ENCODE assay signal across 22 cellular contexts in genomic region chr9:7354704-7355103, GRCh38.
"Had no signal": no experiment of that assay in that cellular context is flagged by ENCODE, and none has a peak within 500 bp of the region (broad histone marks: within the 10 kb centered on the region; RNA-seq: fewer than 3 reads in every experiment).

No MANE protein-coding gene starts in this region.

- H3K4me1 Mint-ChIP-seq: stimulated activated effector memory CD8-positive, alpha-beta T cell treated with anti-CD3 and anti-CD28 coated beads, Interleukin-12 subunit alpha, Interleukin-12 subunit beta, amount 100 ng/mL, for 72 hours; stimulated activated memory B cell treated with anti-CD40 and anti-IgM and Interleukin-4, amounts not matched to agents 10 μg/mL and 1 μg/mL and 100 μg/mL, for 72 hours; stimulated activated naive B cell treated with anti-CD40 and anti-IgM and Interleukin-4, amounts not matched to agents 10 μg/mL and 1 μg/mL and 100 μg/mL, for 72 hours had no signal

- H3K4me3 Mint-ChIP-seq: stimulated activated effector memory CD8-positive, alpha-beta T cell treated with anti-CD3 and anti-CD28 coated beads, Interleukin-12 subunit alpha, Interleukin-12 subunit beta, amount 100 ng/mL, for 72 hours; stimulated activated memory B cell treated with anti-CD40 and anti-IgM and Interleukin-4, amounts not matched to agents 10 μg/mL and 1 μg/mL and 100 μg/mL, for 72 hours; stimulated activated naive B cell treated with anti-CD40 and anti-IgM and Interleukin-4, amounts not matched to agents 10 μg/mL and 1 μg/mL and 100 μg/mL, for 72 hours; stimulated activated naive CD8-positive, alpha-beta T cell treated with anti-CD3 and anti-CD28 coated beads, Interleukin-15, Interleukin-2, amounts not matched to agents 100 ng/mL and 50 ng/mL, for 24 hours; type B pancreatic cell had no signal

- DNase-seq: stimulated activated CD4-positive, alpha-beta T cell treated with anti-CD3 and anti-CD28 coated beads, Interleukin-2, amount 100 ng/mL, for 24 hours; stimulated activated CD4-positive, alpha-beta T cell treated with anti-CD3 and anti-CD28 coated beads, Interleukin-2, amount 100 ng/mL, for 48 hours; stimulated activated CD4-positive, alpha-beta T cell treated with anti-CD3 and anti-CD28 coated beads, Interleukin-4, amount 100 ng/mL, for 1 hour; stimulated activated CD4-positive, alpha-beta T cell treated with anti-CD3 and anti-CD28 coated beads, Interleukin-4, amount 100 ng/mL, for 24 hours; stimulated activated CD4-positive, alpha-beta T cell treated with anti-CD3 and anti-CD28 coated beads, Interleukin-4, amount 100 ng/mL, for 4 hours; stimulated activated CD8-positive, alpha-beta memory T cell treated with anti-CD3 and anti-CD28 coated beads, Interleukin-4, amount 100 ng/mL, for 48 hours; stimulated activated naive B cell treated with anti-CD40 and anti-IgM and Interleukin-4, amounts not matched to agents 10 μg/mL and 1 μg/mL and 100 μg/mL, for 72 hours; stimulated activated naive CD4-positive, alpha-beta T cell; stimulated activated naive CD4-positive, alpha-beta T cell treated with Interleukin-2 at 50 U/mL for 16 hours; stomach; substantia nigra; testis; thyroid gland; tibial artery; transverse colon; upper lobe of left lung; upper lobe of right lung; uterus had no signal

- H3K36me3 Mint-ChIP-seq: stimulated activated effector memory CD8-positive, alpha-beta T cell treated with anti-CD3 and anti-CD28 coated beads, Interleukin-12 subunit alpha, Interleukin-12 subunit beta, amount 100 ng/mL, for 72 hours; stimulated activated memory B cell treated with anti-CD40 and anti-IgM and Interleukin-4, amounts not matched to agents 10 μg/mL and 1 μg/mL and 100 μg/mL, for 72 hours; type B pancreatic cell had no signal

- H3K27ac Mint-ChIP-seq: stimulated activated effector memory CD8-positive, alpha-beta T cell treated with anti-CD3 and anti-CD28 coated beads, Interleukin-12 subunit alpha, Interleukin-12 subunit beta, amount 100 ng/mL, for 72 hours; stimulated activated memory B cell treated with anti-CD40 and anti-IgM and Interleukin-4, amounts not matched to agents 10 μg/mL and 1 μg/mL and 100 μg/mL, for 72 hours; stimulated activated naive B cell treated with anti-CD40 and anti-IgM and Interleukin-4, amounts not matched to agents 10 μg/mL and 1 μg/mL and 100 μg/mL, for 72 hours; stimulated activated naive CD8-positive, alpha-beta T cell treated with anti-CD3 and anti-CD28 coated beads, Interleukin-15, Interleukin-2, amounts not matched to agents 100 ng/mL and 50 ng/mL, for 24 hours; type B pancreatic cell had no signal

- H3K9me3 Mint-ChIP-seq: stimulated activated memory B cell treated with anti-CD40 and anti-IgM and Interleukin-4, amounts not matched to agents 10 μg/mL and 1 μg/mL and 100 μg/mL, for 72 hours; type B pancreatic cell had no signal

- ATAC-seq: stimulated activated effector memory CD8-positive, alpha-beta T cell treated with anti-CD3 and anti-CD28 coated beads, Interleukin-12 subunit alpha, Interleukin-12 subunit beta, amount 100 ng/mL, for 72 hours; stimulated activated memory B cell treated with anti-CD40 and anti-IgM and Interleukin-4, amounts not matched to agents 10 μg/mL and 1 μg/mL and 100 μg/mL, for 72 hours; stimulated activated naive B cell treated with anti-CD40 and anti-IgM and Interleukin-4, amounts not matched to agents 10 μg/mL and 1 μg/mL and 100 μg/mL, for 72 hours; upper lobe of right lung had no signal
